Comparison of ENCODE assay signal across 26 cellular contexts in the genomic region with DNA sequence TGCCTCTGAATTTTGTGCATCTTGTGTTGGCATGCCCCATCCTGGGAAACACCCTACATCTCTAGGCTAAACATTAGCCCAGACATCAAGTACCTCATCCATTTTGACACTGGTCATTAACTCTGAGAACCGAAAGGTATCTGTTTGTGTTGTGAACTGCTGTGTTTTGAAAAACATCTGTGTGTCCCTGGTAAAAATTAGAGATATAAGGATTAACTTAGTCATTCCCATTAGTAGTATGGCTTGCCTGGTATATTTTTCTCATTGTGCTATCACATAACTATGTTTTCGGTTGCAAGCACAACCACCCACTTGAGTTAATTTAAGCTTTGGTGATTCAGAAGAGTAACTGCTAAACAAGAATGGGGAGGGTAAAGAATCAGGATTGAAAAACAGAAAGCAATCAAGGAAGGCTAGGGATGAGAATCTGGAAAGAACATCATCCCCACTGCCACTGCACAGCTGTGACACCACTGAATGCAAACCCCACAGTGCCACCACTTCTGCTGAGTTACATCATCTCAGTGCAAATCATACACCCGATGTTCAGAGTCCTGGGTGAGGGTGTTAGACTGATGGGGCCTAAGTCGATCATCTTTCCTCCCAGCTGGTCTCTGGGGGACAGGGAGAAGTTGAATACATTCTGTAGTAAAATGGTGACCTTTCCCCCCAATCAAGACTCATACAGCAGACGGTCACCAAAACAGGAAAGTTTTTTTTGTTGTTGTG.
DNase-seq lines count a peak whose midpoint lies in the region; ATAC-seq, FAIRE-seq and TF ChIP-seq lines count a peak whose summit lies in the region.
"Had no signal": no experiment of that assay in that cellular context is flagged by ENCODE, and none has a peak within 500 bp of the region (broad histone marks: within the 10 kb centered on the region; RNA-seq: fewer than 3 reads in every experiment).

No MANE protein-coding gene starts in this region.

- BruUV-seq in Caco-2 (replicated peaks; lab: Mats Ljungman, UMichigan) (no TSS peak), OCI-LY7 (replicated peaks; lab: Mats Ljungman, UMichigan) (no TSS peak)

- no peaks in the 10 kb centered on the region for H3K36me3 Mint-ChIP-seq in Caco-2 (ENCODE audit: insufficient read depth, unreplicated experiment)
- H3K36me3 Mint-ChIP-seq: stimulated activated effector memory CD8-positive, alpha-beta T cell treated with anti-CD3 and anti-CD28 coated beads, Interleukin-12 subunit alpha, Interleukin-12 subunit beta, amount 100 ng/mL, for 72 hours had no signal

- H3K27ac Mint-ChIP-seq in Caco-2 (ENCODE audit: unreplicated experiment), result no peak overlapping the region
- H3K27ac Mint-ChIP-seq: activated naive CD8-positive, alpha-beta T cell treated with anti-CD3 and anti-CD28 coated beads, Interleukin-2, amount 50 U/mL, for 24 hours; stimulated activated effector memory CD8-positive, alpha-beta T cell treated with anti-CD3 and anti-CD28 coated beads, Interleukin-12 subunit alpha, Interleukin-12 subunit beta, amount 100 ng/mL, for 72 hours had no signal

- H2AFZ ChIP-seq in OCI-LY7 (ENCODE audit: low read length), result no peak overlapping the region

- H4K20me1 ChIP-seq in OCI-LY7 (ENCODE audit: insufficient read depth, low read length), result no peaks in the 10 kb centered on the region
- H4K20me1 ChIP-seq: BLaER1 treated with 17β-estradiol and CSF1 and Interleukin-3, amounts not matched to agents 10 nM and 100 nM had no signal

- POLR2A ChIA-PET in Caco-2 (lab: Charles Lee) (no interaction called here), OCI-LY7 (lab: Charles Lee) (interaction anchor here (0.5 kb wide), 2 partner anchors 64 to 1302 kb away, joined by 3 to 4 read pairs; no protein-coding TSS in a partner anchor), GM10248 (lab: Yijun Ruan, JAX) (no interaction called here)

- CTCF ChIA-PET in Caco-2 (lab: Charles Lee) (no interaction called here), OCI-LY7 (lab: Charles Lee; ENCODE audit: unreplicated experiment) (no interaction called here), GM10248 (lab: Yijun Ruan, JAX) (no interaction called here)

- no peak overlapping the region for H3K4me2 ChIP-seq in OCI-LY7 (ENCODE audit: low read length)
- H3K4me2 ChIP-seq: BLaER1 treated with 17β-estradiol and CSF1 and Interleukin-3, amounts not matched to agents 10 nM and 100 nM had no signal

- TF ChIP-seq CTCF in kidney epithelial cell (IDR thresholded peaks at IDR 0.05; ENCODE audit: insufficient read depth, low read length, poor library complexity, severe bottlenecking), result no peak
- no peak for TF ChIP-seq CTCF in Caco-2 (IDR thresholded peaks at IDR 0.05; ENCODE audit: insufficient read depth in 1 of 2, low read depth in 1 of 2, low read length in 1 of 2, severe bottlenecking in 1 of 2, unreplicated experiment in 1 of 2)
- TF ChIP-seq CTCF in OCI-LY7 (conservative IDR thresholded peaks at IDR 0.05; ENCODE audit: low read length), result no peak
- no peak for TF ChIP-seq CTCF in GM10248 (IDR thresholded peaks at IDR 0.05; ENCODE audit: control extremely low read depth, extremely low read depth, low read depth, missing control alignments)

- FAIRE-seq in GM19239 (lab: Jason Lieb, UNC), result no peak
- FAIRE-seq: islet of Langerhans had no signal

- no peaks in the 10 kb centered on the region for H3K4me1 ChIP-seq in Caco-2
- no peaks in the 10 kb centered on the region for H3K4me1 ChIP-seq in OCI-LY7 (ENCODE audit: insufficient read depth, low read length, poor library complexity, severe bottlenecking)
- H3K4me1 ChIP-seq: BLaER1 treated with 17β-estradiol and CSF1 and Interleukin-3, amounts not matched to agents 10 nM and 100 nM; body of pancreas; HAP-1; uterus had no signal

- ATAC-seq in GM19463 (IDR thresholded peaks at IDR 0.05; ENCODE audit: unreplicated experiment) (peak; percentile 74), HG03159 (IDR thresholded peaks at IDR 0.05; ENCODE audit: unreplicated experiment) (peak; percentile 60)
- ATAC-seq: activated naive CD8-positive, alpha-beta T cell treated with anti-CD3 and anti-CD28 coated beads, Interleukin-2, amount 50 U/mL, for 24 hours; body of pancreas; stimulated activated effector memory CD8-positive, alpha-beta T cell treated with anti-CD3 and anti-CD28 coated beads, Interleukin-12 subunit alpha, Interleukin-12 subunit beta, amount 100 ng/mL, for 72 hours had no signal

- no peaks in the 10 kb centered on the region for H3K79me2 ChIP-seq in OCI-LY7 (ENCODE audit: insufficient read depth, low read depth, low read length)

- H3K4me3 ChIP-seq in kidney epithelial cell (ENCODE audit: low read depth, low read length) (no peak overlapping the region), Caco-2 (ENCODE audit: low read depth, low read length) (no peak overlapping the region), OCI-LY7 (ENCODE audit: low read depth, low read length, poor library complexity, severe bottlenecking) (no peak overlapping the region)
- H3K4me3 ChIP-seq: BLaER1 treated with 17β-estradiol and CSF1 and Interleukin-3, amounts not matched to agents 10 nM and 100 nM; body of pancreas; HAP-1; lung; skin epidermis; uterus had no signal

- H3K27me3 ChIP-seq in kidney epithelial cell (ENCODE audit: control insufficient read depth, insufficient read depth, low read length) (no peaks in the 10 kb centered on the region), Caco-2 (replicated peaks; ENCODE audit: control insufficient read depth, insufficient read depth, low read length) (no peaks in the 10 kb centered on the region)
- H3K27me3 ChIP-seq: BLaER1 treated with 17β-estradiol and CSF1 and Interleukin-3, amounts not matched to agents 10 nM and 100 nM; body of pancreas; neutrophil; uterus had no signal

- H3K4me1 Mint-ChIP-seq in Caco-2 (ENCODE audit: low read depth, unreplicated experiment), result no peaks in the 10 kb centered on the region
- H3K4me1 Mint-ChIP-seq: activated naive CD8-positive, alpha-beta T cell treated with anti-CD3 and anti-CD28 coated beads, Interleukin-2, amount 50 U/mL, for 24 hours; stimulated activated effector memory CD8-positive, alpha-beta T cell treated with anti-CD3 and anti-CD28 coated beads, Interleukin-12 subunit alpha, Interleukin-12 subunit beta, amount 100 ng/mL, for 72 hours had no signal

- no peak overlapping the region for H3K27ac ChIP-seq in OCI-LY7 (ENCODE audit: low read depth, low read length, poor library complexity, severe bottlenecking)
- H3K27ac ChIP-seq: BLaER1 treated with 17β-estradiol and CSF1 and Interleukin-3, amounts not matched to agents 10 nM and 100 nM; body of pancreas; neutrophil; skin epidermis; uterus had no signal

- peaks cover 5% of the 10 kb centered on the region for H3K27me3 Mint-ChIP-seq in Caco-2 (ENCODE audit: insufficient read depth, unreplicated experiment)
- H3K27me3 Mint-ChIP-seq: activated naive CD8-positive, alpha-beta T cell treated with anti-CD3 and anti-CD28 coated beads, Interleukin-2, amount 50 U/mL, for 24 hours had no signal

- H3K9me3 Mint-ChIP-seq in Caco-2 (ENCODE audit: unreplicated experiment), result no peaks in the 10 kb centered on the region
- H3K9me3 Mint-ChIP-seq: activated naive CD8-positive, alpha-beta T cell treated with anti-CD3 and anti-CD28 coated beads, Interleukin-2, amount 50 U/mL, for 24 hours; stimulated activated effector memory CD8-positive, alpha-beta T cell treated with anti-CD3 and anti-CD28 coated beads, Interleukin-12 subunit alpha, Interleukin-12 subunit beta, amount 100 ng/mL, for 72 hours had no signal

- H3K9me2 ChIP-seq in OCI-LY7 (ENCODE audit: insufficient read depth, low read length), result no peaks in the 10 kb centered on the region

- DNase-seq in Caki2 (ENCODE audit: low read depth) (peak; percentile 70), kidney epithelial cell (ENCODE audit: low read depth) (peak; percentile 31), Caco-2 (no peak), OCI-LY7 (ENCODE audit: low spot score) (no peak), GM10248 (ENCODE audit: extremely low spot score) (no peak), GM19239 (ENCODE audit: insufficient read length, low spot score) (no peak)
- DNase-seq: activated effector memory CD4-positive, alpha-beta T cell treated with anti-CD3 and anti-CD28 coated beads, Interleukin-2, amount 50 U/mL, for 16 hours; activated naive CD8-positive, alpha-beta T cell treated with anti-CD3 and anti-CD28 coated beads, Interleukin-2, amount 50 U/mL, for 24 hours; body of pancreas; Calu3; foreskin melanocyte; hypothalamus; NCI-H1417 treated with DMSO at 0.1 percent for 48 hours; NCI-H2107; NCI-H526; stimulated activated CD4-positive, alpha-beta T cell treated with anti-CD3 and anti-CD28 coated beads, Interleukin-2, amount 100 ng/mL, for 24 hours; uterus had no signal

- in situ Hi-C loops in Caki2 (cut with HindIII; ENCODE audit: low pct_unique_long_range_greater_than_20kb, low sequenced_read_pairs), result no loop called here

- intact Hi-C loops in Caco-2 (cut with micrococcal nuclease; ENCODE audit: unreplicated experiment), result no loop called here
- intact Hi-C loops in OCI-LY7 (cut with micrococcal nuclease; ENCODE audit: unreplicated experiment), result no loop called here

- H3K36me3 ChIP-seq in kidney epithelial cell (ENCODE audit: control insufficient read depth, insufficient read depth, low read length) (no peaks in the 10 kb centered on the region), Caco-2 (ENCODE audit: control insufficient read depth, insufficient read depth, low read length) (no peaks in the 10 kb centered on the region), OCI-LY7 (ENCODE audit: insufficient read depth, low read length) (no peaks in the 10 kb centered on the region)
- H3K36me3 ChIP-seq: BLaER1 treated with 17β-estradiol and CSF1 and Interleukin-3, amounts not matched to agents 10 nM and 100 nM; HAP-1; neutrophil; uterus had no signal

- no peaks in the 10 kb centered on the region for H3K9me3 ChIP-seq in Caco-2
- H3K9me3 ChIP-seq in OCI-LY7 (ENCODE audit: low read length), result no peaks in the 10 kb centered on the region
- H3K9me3 ChIP-seq: body of pancreas, HAP-1, neutrophil, uterus had no signal

- H3K4me3 Mint-ChIP-seq in Caco-2 (ENCODE audit: unreplicated experiment), result no peak overlapping the region
- H3K4me3 Mint-ChIP-seq: activated naive CD8-positive, alpha-beta T cell treated with anti-CD3 and anti-CD28 coated beads, Interleukin-2, amount 50 U/mL, for 24 hours; stimulated activated effector memory CD8-positive, alpha-beta T cell treated with anti-CD3 and anti-CD28 coated beads, Interleukin-12 subunit alpha, Interleukin-12 subunit beta, amount 100 ng/mL, for 72 hours had no signal

Comparison
In these comparisons a context has a peak if more than half of its experiments do, and no peak if none do; other contexts are left out.
1. DNase-seq: peak in Caki2 (single experiment) and kidney epithelial cell (single experiment); none in Caco-2 (0 of 2), OCI-LY7 (single experiment), GM10248 (single experiment) and GM19239 (single experiment).